In the genomic region with DNA sequence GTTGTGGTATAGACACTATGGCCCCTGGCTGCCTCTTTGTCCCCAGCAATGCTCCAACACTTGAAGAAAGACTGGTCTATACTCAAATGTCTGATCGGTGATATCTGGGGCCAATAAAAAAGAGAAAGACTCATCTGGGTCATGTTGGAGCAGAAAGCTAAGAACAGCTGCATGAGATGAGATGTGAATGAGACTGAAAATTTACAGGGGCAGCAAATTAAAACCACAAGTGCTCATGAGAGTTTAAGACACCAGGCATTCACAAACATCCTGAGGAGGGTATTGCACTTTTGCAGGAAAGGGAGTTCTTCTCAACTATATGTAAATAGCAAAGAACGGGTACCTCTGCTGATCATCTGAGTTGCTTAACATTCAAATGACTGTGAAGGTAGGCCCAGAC, we compare ENCODE assay signal across 8 cellular contexts.
"Had no signal": no experiment of that assay in that cellular context is flagged by ENCODE, and none has a peak within 500 bp of the region (broad histone marks: within the 10 kb centered on the region; RNA-seq: fewer than 3 reads in every experiment).

No MANE protein-coding gene starts in this region.

- DNase-seq: GM23248, GOT3, H9, HCEC 1CT, IMR-90, KG1 had no signal

- H3K4me3 ChIP-seq: GM23248, K562 had no signal

- ATAC-seq: K562 had no signal

- H3K27ac ChIP-seq: GM23248 had no signal

- H3K9ac ChIP-seq: GM23248 had no signal

- FAIRE-seq: HTR-8/SVneo, K562 had no signal
